Comparison of ENCODE assay signal across 1 cellular context in the genomic region with DNA sequence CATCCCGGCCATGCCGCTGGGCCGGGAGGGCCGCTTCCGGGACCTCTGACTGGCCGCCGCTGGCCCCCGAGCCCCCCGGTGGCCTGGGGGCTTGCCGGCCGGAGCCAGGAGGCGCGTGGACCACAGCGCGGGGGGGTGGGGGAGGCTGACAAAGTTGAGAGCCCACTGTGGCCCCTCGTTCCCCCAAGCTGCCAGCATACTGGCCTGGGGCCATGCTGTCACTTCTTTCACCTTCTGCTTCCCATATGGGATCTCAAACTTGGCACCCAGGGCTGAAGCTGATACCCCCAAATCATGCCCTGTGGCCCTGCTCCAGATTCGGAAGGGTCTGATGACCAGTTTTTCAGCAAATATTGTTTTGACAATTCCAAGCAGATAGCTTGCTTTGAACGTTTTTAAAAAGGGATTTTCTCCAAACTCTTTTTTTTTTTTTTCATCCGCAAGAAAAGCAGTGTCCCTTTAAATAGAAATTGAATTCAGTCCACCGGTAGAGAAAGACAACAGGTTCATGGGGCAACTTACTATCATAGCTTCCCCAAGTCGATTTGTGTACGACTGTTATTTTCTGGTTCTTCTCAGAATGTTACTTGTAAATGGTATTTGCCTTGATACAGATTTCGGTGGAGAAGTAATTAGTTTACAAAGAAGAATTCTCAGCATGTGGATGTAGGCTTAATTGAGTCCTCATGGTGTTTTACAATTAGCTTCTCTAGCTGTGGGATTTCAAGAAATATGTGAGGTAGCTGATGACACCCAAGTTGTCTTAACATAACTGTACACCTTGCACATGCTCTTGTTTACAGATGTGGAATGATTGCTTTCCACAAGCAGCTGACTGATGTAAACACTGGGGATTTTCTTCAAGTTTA.
TF ChIP-seq lines count a peak whose summit lies in the region.

No MANE protein-coding gene starts in this region.

TF ChIP-seq in K562, 482 proteins besides CTCF, POLR2A, EP300 and RAD21 (continued from another document and continues in another):
- TF ChIP-seq SMAD4 (CRISPR knock-in tag; conservative IDR thresholded peaks at IDR 0.05) = no peak
- TF ChIP-seq TAF1 (IDR thresholded peaks at IDR 0.05; ENCODE audit: control insufficient read depth, extremely low read depth, insufficient read depth, low read length, severe bottlenecking) = no peak
- TF ChIP-seq MTA3 (IDR thresholded peaks at IDR 0.05; ENCODE audit: borderline replicate concordance) = no peak
- no peak for TF ChIP-seq KDM1A (IDR thresholded peaks at IDR 0.05)
- no peak for TF ChIP-seq NCOA6 (IDR thresholded peaks at IDR 0.05)
- no peak for TF ChIP-seq HNRNPH1 (optimal IDR thresholded peaks at IDR 0.05; ENCODE audit: low read depth, low read length)
- TF ChIP-seq TAF15 (IDR thresholded peaks at IDR 0.05; ENCODE audit: low read depth, low read length) = no peak
- TF ChIP-seq ZNF143 (CRISPR knock-in tag; IDR thresholded peaks at IDR 0.05) = no peak
- TF ChIP-seq, protein P1, sequence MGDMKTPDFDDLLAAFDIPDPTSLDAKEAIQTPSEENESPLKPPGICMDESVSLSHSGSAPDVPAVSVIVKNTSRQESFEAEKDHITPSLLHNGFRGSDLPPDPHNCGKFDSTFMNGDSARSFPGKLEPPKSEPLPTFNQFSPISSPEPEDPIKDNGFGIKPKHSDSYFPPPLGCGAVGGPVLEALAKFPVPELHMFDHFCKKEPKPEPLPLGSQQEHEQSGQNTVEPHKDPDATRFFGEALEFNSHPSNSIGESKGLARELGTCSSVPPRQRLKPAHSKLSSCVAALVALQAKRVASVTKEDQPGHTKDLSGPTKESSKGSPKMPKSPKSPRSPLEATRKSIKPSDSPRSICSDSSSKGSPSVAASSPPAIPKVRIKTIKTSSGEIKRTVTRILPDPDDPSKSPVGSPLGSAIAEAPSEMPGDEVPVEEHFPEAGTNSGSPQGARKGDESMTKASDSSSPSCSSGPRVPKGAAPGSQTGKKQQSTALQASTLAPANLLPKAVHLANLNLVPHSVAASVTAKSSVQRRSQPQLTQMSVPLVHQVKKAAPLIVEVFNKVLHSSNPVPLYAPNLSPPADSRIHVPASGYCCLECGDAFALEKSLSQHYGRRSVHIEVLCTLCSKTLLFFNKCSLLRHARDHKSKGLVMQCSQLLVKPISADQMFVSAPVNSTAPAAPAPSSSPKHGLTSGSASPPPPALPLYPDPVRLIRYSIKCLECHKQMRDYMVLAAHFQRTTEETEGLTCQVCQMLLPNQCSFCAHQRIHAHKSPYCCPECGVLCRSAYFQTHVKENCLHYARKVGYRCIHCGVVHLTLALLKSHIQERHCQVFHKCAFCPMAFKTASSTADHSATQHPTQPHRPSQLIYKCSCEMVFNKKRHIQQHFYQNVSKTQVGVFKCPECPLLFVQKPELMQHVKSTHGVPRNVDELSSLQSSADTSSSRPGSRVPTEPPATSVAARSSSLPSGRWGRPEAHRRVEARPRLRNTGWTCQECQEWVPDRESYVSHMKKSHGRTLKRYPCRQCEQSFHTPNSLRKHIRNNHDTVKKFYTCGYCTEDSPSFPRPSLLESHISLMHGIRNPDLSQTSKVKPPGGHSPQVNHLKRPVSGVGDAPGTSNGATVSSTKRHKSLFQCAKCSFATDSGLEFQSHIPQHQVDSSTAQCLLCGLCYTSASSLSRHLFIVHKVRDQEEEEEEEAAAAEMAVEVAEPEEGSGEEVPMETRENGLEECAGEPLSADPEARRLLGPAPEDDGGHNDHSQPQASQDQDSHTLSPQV (IDR thresholded peaks at IDR 0.05) = 0 out of 2 replicates have a peak, but pooled peaks have one; percentile 53
- no peak for TF ChIP-seq PRMT5 (CRISPR knock-in tag; IDR thresholded peaks at IDR 0.05)
- no peak for TF ChIP-seq ZNF584 (CRISPR knock-in tag; IDR thresholded peaks at IDR 0.05; ENCODE audit: low read depth)
- TF ChIP-seq, protein P2, sequence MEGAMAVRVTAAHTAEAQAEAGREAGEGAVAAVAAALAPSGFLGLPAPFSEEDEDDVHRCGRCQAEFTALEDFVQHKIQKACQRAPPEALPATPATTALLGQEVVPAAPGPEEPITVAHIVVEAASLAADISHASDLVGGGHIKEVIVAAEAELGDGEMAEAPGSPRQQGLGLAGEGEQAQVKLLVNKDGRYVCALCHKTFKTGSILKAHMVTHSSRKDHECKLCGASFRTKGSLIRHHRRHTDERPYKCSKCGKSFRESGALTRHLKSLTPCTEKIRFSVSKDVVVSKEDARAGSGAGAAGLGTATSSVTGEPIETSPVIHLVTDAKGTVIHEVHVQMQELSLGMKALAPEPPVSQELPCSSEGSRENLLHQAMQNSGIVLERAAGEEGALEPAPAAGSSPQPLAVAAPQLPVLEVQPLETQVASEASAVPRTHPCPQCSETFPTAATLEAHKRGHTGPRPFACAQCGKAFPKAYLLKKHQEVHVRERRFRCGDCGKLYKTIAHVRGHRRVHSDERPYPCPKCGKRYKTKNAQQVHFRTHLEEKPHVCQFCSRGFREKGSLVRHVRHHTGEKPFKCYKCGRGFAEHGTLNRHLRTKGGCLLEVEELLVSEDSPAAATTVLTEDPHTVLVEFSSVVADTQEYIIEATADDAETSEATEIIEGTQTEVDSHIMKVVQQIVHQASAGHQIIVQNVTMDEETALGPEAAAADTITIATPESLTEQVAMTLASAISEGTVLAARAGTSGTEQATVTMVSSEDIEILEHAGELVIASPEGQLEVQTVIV (CRISPR knock-in tag; IDR thresholded peaks at IDR 0.05; ENCODE audit: borderline replicate concordance) = no peak
- TF ChIP-seq GATAD2A (IDR thresholded peaks at IDR 0.05) = no peak
- no peak for TF ChIP-seq OTX1 (CRISPR knock-in tag; IDR thresholded peaks at IDR 0.05)
- TF ChIP-seq ELF1 (tag; IDR thresholded peaks at IDR 0.05) = no peak
- no peak for TF ChIP-seq NEUROD1 (IDR thresholded peaks at IDR 0.05; ENCODE audit: borderline replicate concordance, low read depth, low read length, partially characterized antibody)
- no peak for TF ChIP-seq CBX3 (IDR thresholded peaks at IDR 0.05; ENCODE audit: borderline replicate concordance in 1 of 2, low read length in 2 of 2)
- peak in 1 of 3 experiments; percentile 7 for TF ChIP-seq YY1 (IDR thresholded peaks at IDR 0.05; ENCODE audit: borderline replicate concordance in 1 of 3, control insufficient read depth in 1 of 3, extremely low read depth in 1 of 3, insufficient read depth in 3 of 3, insufficient read length in 1 of 3, insufficient replicate concordance in 2 of 3, low read depth in 1 of 3, low read length in 2 of 3)
- TF ChIP-seq, protein P3, sequence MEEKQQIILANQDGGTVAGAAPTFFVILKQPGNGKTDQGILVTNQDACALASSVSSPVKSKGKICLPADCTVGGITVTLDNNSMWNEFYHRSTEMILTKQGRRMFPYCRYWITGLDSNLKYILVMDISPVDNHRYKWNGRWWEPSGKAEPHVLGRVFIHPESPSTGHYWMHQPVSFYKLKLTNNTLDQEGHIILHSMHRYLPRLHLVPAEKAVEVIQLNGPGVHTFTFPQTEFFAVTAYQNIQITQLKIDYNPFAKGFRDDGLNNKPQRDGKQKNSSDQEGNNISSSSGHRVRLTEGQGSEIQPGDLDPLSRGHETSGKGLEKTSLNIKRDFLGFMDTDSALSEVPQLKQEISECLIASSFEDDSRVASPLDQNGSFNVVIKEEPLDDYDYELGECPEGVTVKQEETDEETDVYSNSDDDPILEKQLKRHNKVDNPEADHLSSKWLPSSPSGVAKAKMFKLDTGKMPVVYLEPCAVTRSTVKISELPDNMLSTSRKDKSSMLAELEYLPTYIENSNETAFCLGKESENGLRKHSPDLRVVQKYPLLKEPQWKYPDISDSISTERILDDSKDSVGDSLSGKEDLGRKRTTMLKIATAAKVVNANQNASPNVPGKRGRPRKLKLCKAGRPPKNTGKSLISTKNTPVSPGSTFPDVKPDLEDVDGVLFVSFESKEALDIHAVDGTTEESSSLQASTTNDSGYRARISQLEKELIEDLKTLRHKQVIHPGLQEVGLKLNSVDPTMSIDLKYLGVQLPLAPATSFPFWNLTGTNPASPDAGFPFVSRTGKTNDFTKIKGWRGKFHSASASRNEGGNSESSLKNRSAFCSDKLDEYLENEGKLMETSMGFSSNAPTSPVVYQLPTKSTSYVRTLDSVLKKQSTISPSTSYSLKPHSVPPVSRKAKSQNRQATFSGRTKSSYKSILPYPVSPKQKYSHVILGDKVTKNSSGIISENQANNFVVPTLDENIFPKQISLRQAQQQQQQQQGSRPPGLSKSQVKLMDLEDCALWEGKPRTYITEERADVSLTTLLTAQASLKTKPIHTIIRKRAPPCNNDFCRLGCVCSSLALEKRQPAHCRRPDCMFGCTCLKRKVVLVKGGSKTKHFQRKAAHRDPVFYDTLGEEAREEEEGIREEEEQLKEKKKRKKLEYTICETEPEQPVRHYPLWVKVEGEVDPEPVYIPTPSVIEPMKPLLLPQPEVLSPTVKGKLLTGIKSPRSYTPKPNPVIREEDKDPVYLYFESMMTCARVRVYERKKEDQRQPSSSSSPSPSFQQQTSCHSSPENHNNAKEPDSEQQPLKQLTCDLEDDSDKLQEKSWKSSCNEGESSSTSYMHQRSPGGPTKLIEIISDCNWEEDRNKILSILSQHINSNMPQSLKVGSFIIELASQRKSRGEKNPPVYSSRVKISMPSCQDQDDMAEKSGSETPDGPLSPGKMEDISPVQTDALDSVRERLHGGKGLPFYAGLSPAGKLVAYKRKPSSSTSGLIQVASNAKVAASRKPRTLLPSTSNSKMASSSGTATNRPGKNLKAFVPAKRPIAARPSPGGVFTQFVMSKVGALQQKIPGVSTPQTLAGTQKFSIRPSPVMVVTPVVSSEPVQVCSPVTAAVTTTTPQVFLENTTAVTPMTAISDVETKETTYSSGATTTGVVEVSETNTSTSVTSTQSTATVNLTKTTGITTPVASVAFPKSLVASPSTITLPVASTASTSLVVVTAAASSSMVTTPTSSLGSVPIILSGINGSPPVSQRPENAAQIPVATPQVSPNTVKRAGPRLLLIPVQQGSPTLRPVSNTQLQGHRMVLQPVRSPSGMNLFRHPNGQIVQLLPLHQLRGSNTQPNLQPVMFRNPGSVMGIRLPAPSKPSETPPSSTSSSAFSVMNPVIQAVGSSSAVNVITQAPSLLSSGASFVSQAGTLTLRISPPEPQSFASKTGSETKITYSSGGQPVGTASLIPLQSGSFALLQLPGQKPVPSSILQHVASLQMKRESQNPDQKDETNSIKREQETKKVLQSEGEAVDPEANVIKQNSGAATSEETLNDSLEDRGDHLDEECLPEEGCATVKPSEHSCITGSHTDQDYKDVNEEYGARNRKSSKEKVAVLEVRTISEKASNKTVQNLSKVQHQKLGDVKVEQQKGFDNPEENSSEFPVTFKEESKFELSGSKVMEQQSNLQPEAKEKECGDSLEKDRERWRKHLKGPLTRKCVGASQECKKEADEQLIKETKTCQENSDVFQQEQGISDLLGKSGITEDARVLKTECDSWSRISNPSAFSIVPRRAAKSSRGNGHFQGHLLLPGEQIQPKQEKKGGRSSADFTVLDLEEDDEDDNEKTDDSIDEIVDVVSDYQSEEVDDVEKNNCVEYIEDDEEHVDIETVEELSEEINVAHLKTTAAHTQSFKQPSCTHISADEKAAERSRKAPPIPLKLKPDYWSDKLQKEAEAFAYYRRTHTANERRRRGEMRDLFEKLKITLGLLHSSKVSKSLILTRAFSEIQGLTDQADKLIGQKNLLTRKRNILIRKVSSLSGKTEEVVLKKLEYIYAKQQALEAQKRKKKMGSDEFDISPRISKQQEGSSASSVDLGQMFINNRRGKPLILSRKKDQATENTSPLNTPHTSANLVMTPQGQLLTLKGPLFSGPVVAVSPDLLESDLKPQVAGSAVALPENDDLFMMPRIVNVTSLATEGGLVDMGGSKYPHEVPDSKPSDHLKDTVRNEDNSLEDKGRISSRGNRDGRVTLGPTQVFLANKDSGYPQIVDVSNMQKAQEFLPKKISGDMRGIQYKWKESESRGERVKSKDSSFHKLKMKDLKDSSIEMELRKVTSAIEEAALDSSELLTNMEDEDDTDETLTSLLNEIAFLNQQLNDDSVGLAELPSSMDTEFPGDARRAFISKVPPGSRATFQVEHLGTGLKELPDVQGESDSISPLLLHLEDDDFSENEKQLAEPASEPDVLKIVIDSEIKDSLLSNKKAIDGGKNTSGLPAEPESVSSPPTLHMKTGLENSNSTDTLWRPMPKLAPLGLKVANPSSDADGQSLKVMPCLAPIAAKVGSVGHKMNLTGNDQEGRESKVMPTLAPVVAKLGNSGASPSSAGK (IDR thresholded peaks at IDR 0.05) = no peak
- no peak for TF ChIP-seq CSDE1 (IDR thresholded peaks at IDR 0.05)
- peak in 1 of 2 experiments; percentile 43; a peak in 1 of 4 replicates for TF ChIP-seq ARNT (IDR thresholded peaks at IDR 0.05)
- TF ChIP-seq DDX20 (tag; IDR thresholded peaks at IDR 0.05; ENCODE audit: low read depth) = no peak
- no peak for TF ChIP-seq MCM2 (IDR thresholded peaks at IDR 0.05; ENCODE audit: low read depth)
- TF ChIP-seq, protein P4, sequence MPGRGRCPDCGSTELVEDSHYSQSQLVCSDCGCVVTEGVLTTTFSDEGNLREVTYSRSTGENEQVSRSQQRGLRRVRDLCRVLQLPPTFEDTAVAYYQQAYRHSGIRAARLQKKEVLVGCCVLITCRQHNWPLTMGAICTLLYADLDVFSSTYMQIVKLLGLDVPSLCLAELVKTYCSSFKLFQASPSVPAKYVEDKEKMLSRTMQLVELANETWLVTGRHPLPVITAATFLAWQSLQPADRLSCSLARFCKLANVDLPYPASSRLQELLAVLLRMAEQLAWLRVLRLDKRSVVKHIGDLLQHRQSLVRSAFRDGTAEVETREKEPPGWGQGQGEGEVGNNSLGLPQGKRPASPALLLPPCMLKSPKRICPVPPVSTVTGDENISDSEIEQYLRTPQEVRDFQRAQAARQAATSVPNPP (IDR thresholded peaks at IDR 0.05; ENCODE audit: borderline replicate concordance, insufficient read depth, insufficient read length) = no peak
- TF ChIP-seq SMARCA5 (IDR thresholded peaks at IDR 0.05) = no peak
- TF ChIP-seq POLR2G (IDR thresholded peaks at IDR 0.05; ENCODE audit: low read depth, low read length) = no peak
- no peak for TF ChIP-seq MCM7 (IDR thresholded peaks at IDR 0.05)
- TF ChIP-seq GABPB1 (CRISPR knock-in tag; IDR thresholded peaks at IDR 0.05) = 0 out of 2 replicates have a peak, but pooled peaks have one; percentile 11
- TF ChIP-seq, protein P5, sequence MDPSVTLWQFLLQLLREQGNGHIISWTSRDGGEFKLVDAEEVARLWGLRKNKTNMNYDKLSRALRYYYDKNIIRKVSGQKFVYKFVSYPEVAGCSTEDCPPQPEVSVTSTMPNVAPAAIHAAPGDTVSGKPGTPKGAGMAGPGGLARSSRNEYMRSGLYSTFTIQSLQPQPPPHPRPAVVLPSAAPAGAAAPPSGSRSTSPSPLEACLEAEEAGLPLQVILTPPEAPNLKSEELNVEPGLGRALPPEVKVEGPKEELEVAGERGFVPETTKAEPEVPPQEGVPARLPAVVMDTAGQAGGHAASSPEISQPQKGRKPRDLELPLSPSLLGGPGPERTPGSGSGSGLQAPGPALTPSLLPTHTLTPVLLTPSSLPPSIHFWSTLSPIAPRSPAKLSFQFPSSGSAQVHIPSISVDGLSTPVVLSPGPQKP (CRISPR knock-in tag; IDR thresholded peaks at IDR 0.05) = no peak
- no peak for TF ChIP-seq ZNF445 (CRISPR knock-in tag; IDR thresholded peaks at IDR 0.05; ENCODE audit: low read depth)
- TF ChIP-seq TBP (optimal IDR thresholded peaks at IDR 0.05; ENCODE audit: low read depth, low read length) = no peak
- TF ChIP-seq, protein P6, sequence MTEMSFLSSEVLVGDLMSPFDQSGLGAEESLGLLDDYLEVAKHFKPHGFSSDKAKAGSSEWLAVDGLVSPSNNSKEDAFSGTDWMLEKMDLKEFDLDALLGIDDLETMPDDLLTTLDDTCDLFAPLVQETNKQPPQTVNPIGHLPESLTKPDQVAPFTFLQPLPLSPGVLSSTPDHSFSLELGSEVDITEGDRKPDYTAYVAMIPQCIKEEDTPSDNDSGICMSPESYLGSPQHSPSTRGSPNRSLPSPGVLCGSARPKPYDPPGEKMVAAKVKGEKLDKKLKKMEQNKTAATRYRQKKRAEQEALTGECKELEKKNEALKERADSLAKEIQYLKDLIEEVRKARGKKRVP (CRISPR knock-in tag; IDR thresholded peaks at IDR 0.05) = no peak
- no peak for TF ChIP-seq FOXM1 (IDR thresholded peaks at IDR 0.05; ENCODE audit: low read depth)
- no peak for TF ChIP-seq FOXM1 (CRISPR knock-in tag; IDR thresholded peaks at IDR 0.05; ENCODE audit: low read depth)
- no peak for TF ChIP-seq NR1H2 (CRISPR knock-in tag; IDR thresholded peaks at IDR 0.05)
- no peak for TF ChIP-seq TCF7L2 (IDR thresholded peaks at IDR 0.05; ENCODE audit: low read depth, low read length)
- TF ChIP-seq HCFC1 (IDR thresholded peaks at IDR 0.05; ENCODE audit: low read depth, low read length) = no peak
